In genomic region chr17:39018267-39019134, GRCh38 we compare ENCODE assay signal across 13 cellular contexts. TPM values are rescaled to one million over a fixed set of nuclear protein-coding genes. Genes with fewer than 3 reads are reported as not detected.
DNase-seq lines count a peak whose midpoint lies in the region; TF ChIP-seq lines count a peak whose summit lies in the region.
"Had no signal": no experiment of that assay in that cellular context is flagged by ENCODE, and none has a peak within 500 bp of the region (broad histone marks: within the 10 kb centered on the region; RNA-seq: fewer than 3 reads in every experiment).

No MANE protein-coding gene starts in this region.

- TF ChIP-seq EP300 in stomach (IDR thresholded peaks at IDR 0.05) (no peak), esophagus muscularis mucosa (IDR thresholded peaks at IDR 0.05) (no peak)

- H3K27ac Mint-ChIP-seq in activated T-cell treated with anti-CD3 and anti-CD28 coated beads, Interleukin-2, amount 50 U/mL, for 24 hours: no peak overlapping the region

- DNase-seq in activated T-cell treated with anti-CD3 and anti-CD28 coated beads, Interleukin-2, amount 50 U/mL, for 24 hours: peak; percentile 55
- DNase-seq in activated T-cell treated with anti-CD3 and anti-CD28 coated beads for 4 hours (no peak), SKM-1 treated with dmso at 0.1 percent for 144 hours (lab: John Stamatoyannopoulos, UW; ENCODE audit: unreplicated experiment) (peak; percentile 83), stomach (no peak), esophagus muscularis mucosa (ENCODE audit: extremely low spot score) (no peak), HK-2 (ENCODE audit: unreplicated experiment) (no peak)
- no peak for DNase-seq in activated effector memory CD4-positive, alpha-beta T cell treated with anti-CD3 and anti-CD28 coated beads, Interleukin-2, amount 50 U/mL, for 16 hours
- DNase-seq: ACHN, H7, NCI-H526, ovary had no signal

- H3K36me3 ChIP-seq in stomach (no peaks in the 10 kb centered on the region), esophagus muscularis mucosa (no peaks in the 10 kb centered on the region)
- H3K36me3 ChIP-seq: ovary had no signal

- intact Hi-C loops in stomach (cut with DNase I; ENCODE audit: low total_unique reads) (no loop called here), esophagus muscularis mucosa (cut with DNase I) (no loop called here)

- H3K9me3 Mint-ChIP-seq in activated T-cell treated with anti-CD3 and anti-CD28 coated beads, Interleukin-2, amount 50 U/mL, for 24 hours: no peaks in the 10 kb centered on the region
- H3K9me3 Mint-ChIP-seq: central memory CD8-positive, alpha-beta T cell had no signal

- H3K4me1 Mint-ChIP-seq in activated T-cell treated with anti-CD3 and anti-CD28 coated beads, Interleukin-2, amount 50 U/mL, for 24 hours (ENCODE audit: low read depth): peaks cover 25% of the 10 kb centered on the region
- H3K4me1 Mint-ChIP-seq: central memory CD8-positive, alpha-beta T cell had no signal

- H3K36me3 Mint-ChIP-seq in activated T-cell treated with anti-CD3 and anti-CD28 coated beads, Interleukin-2, amount 50 U/mL, for 24 hours (ENCODE audit: low read depth): no peaks in the 10 kb centered on the region

- no peak overlapping the region for H3K4me3 ChIP-seq in stomach
- no peak overlapping the region for H3K4me3 ChIP-seq in esophagus muscularis mucosa
- H3K4me3 ChIP-seq: ovary had no signal

- H3K27me3 Mint-ChIP-seq in activated T-cell treated with anti-CD3 and anti-CD28 coated beads, Interleukin-2, amount 50 U/mL, for 24 hours: no peaks in the 10 kb centered on the region
- H3K27me3 Mint-ChIP-seq: central memory CD8-positive, alpha-beta T cell had no signal

- H3K9me3 ChIP-seq in stomach (no peaks in the 10 kb centered on the region), esophagus muscularis mucosa (no peaks in the 10 kb centered on the region)
- H3K9me3 ChIP-seq: ovary had no signal

- TF ChIP-seq POLR2A in stomach (IDR thresholded peaks at IDR 0.05) (no peak), esophagus muscularis mucosa (IDR thresholded peaks at IDR 0.05; ENCODE audit: low read depth) (no peak)

- no peak overlapping the region for H3K4me3 Mint-ChIP-seq in activated T-cell treated with anti-CD3 and anti-CD28 coated beads, Interleukin-2, amount 50 U/mL, for 24 hours
- H3K4me3 Mint-ChIP-seq: central memory CD8-positive, alpha-beta T cell had no signal

- no peaks in the 10 kb centered on the region for H3K27me3 ChIP-seq in layer of hippocampus (ENCODE audit: control insufficient read depth, insufficient read depth, low read length)
- H3K27me3 ChIP-seq in stomach: no peaks in the 10 kb centered on the region
- no peaks in the 10 kb centered on the region for H3K27me3 ChIP-seq in esophagus muscularis mucosa
- H3K27me3 ChIP-seq: ovary had no signal

- peaks cover 0 to 9% (median 3%) of the 10 kb centered on the region in 4 donors for H3K4me1 ChIP-seq in stomach
- peaks cover 0 to 18% (median 14%) of the 10 kb centered on the region in 4 donors for H3K4me1 ChIP-seq in esophagus muscularis mucosa

- 69 to 77% (median 74%) methylated on average over 11 of the region's 11 CpGs for WGBS in stomach, 5 donors
- 74% methylated on average over 11 of the region's 11 CpGs for WGBS in esophagus muscularis mucosa

- no peak for TF ChIP-seq CTCF in stomach (IDR thresholded peaks at IDR 0.05)
- no peak for TF ChIP-seq CTCF in esophagus muscularis mucosa (IDR thresholded peaks at IDR 0.05)

- H3K27ac ChIP-seq in layer of hippocampus (ENCODE audit: low read depth, low read length) (peak overlapping the region; percentile 38), stomach (peak overlapping the region in 3 of 5 donors; percentile 13 to 61 (median 49)), esophagus muscularis mucosa (replicated peaks in 1 of 4) (peak overlapping the region in 1 of 4 donors; percentile 23)
- H3K27ac ChIP-seq: ovary had no signal

RNA-seq across cellular contexts. Expression of gene FBXO47, which starts 51.3 kb away (rescaled TPM):
- total RNA-seq in stomach: not detected
- not detected for polyA plus RNA-seq in stomach
- total RNA-seq in esophagus muscularis mucosa: under 1 TPM in 1 of 4 donors, not detected in 3; 0.26 TPM
- total RNA-seq: H7, ovary had no signal
- polyA plus RNA-seq: ovary had no signal

Comparison
In these comparisons a context has a peak if more than half of its experiments do, and no peak if none do; other contexts are left out.
1. DNase-seq: peak in activated T-cell treated with anti-CD3 and anti-CD28 coated beads, Interleukin-2, amount 50 U/mL, for 24 hours (single experiment) and SKM-1 treated with dmso at 0.1 percent for 144 hours (single experiment); none in activated T-cell treated with anti-CD3 and anti-CD28 coated beads for 4 hours (single experiment), stomach (single experiment), activated effector memory CD4-positive, alpha-beta T cell treated with anti-CD3 and anti-CD28 coated beads, Interleukin-2, amount 50 U/mL, for 16 hours (single experiment), esophagus muscularis mucosa (single experiment) and HK-2 (single experiment).